21 cellular contexts compared by ENCODE assay signal in genomic region chr22:22930222-22930497, GRCh38. TPM values are rescaled to one million over a fixed set of nuclear protein-coding genes. Genes with fewer than 3 reads are reported as not detected.
"Had no signal": no experiment of that assay in that cellular context is flagged by ENCODE, and none has a peak within 500 bp of the region (broad histone marks: within the 10 kb centered on the region; RNA-seq: fewer than 3 reads in every experiment).

No MANE protein-coding gene starts in this region.

- H3K27ac Mint-ChIP-seq: activated CD4-positive, alpha-beta T cell treated with anti-CD3 and anti-CD28 coated beads for 36 hours; activated T-helper 1 cell treated with anti-CD3 and anti-CD28 coated beads, Interleukin-12 subunit alpha, Interleukin-12 subunit beta, Interleukin-2, Interleukin-4 antibody, amounts not matched to agents 30 ng/mL and 10 ng/mL and 1 ng/mL, durations not matched to agents 14 hours and 24 hours and 36 hours had no signal

- H3K36me3 ChIP-seq: ascending aorta, gastrocnemius medialis, heart right ventricle, lower lobe of right lung, pancreas, stomach, upper lobe of left lung, WERI-Rb-1 had no signal

- DNase-seq: activated CD4-positive, alpha-beta T cell treated with anti-CD3 and anti-CD28 coated beads for 36 hours; activated naive CD4-positive, alpha-beta T cell; dorsolateral prefrontal cortex; erythroblast; gastrocnemius medialis; heart right ventricle; left cardiac atrium; lower lobe of right lung; midbrain; pancreas; stomach; T-helper 1 cell; testis; upper lobe of left lung; WERI-Rb-1 had no signal

- H3K27me3 ChIP-seq: ascending aorta, gastrocnemius medialis, pancreas, testis, upper lobe of left lung had no signal

- H3K4me3 ChIP-seq: ascending aorta, dorsolateral prefrontal cortex, gastrocnemius medialis, heart right ventricle, lower lobe of right lung, pancreas, stomach, testis, upper lobe of left lung had no signal

- H3K27me3 Mint-ChIP-seq: activated CD4-positive, alpha-beta T cell treated with anti-CD3 and anti-CD28 coated beads for 36 hours had no signal

- H3K9me3 ChIP-seq: ascending aorta, gastrocnemius medialis, heart right ventricle, lower lobe of right lung, pancreas, stomach, testis, upper lobe of left lung had no signal

- H3K4me1 ChIP-seq: ascending aorta, gastrocnemius medialis, lower lobe of right lung, pancreas, stomach, testis had no signal

- H3K4me3 Mint-ChIP-seq: activated CD4-positive, alpha-beta T cell treated with anti-CD3 and anti-CD28 coated beads for 36 hours; activated T-helper 1 cell treated with anti-CD3 and anti-CD28 coated beads, Interleukin-12 subunit alpha, Interleukin-12 subunit beta, Interleukin-2, Interleukin-4 antibody, amounts not matched to agents 30 ng/mL and 10 ng/mL and 1 ng/mL, durations not matched to agents 14 hours and 24 hours and 36 hours had no signal

- ATAC-seq: activated CD4-positive, alpha-beta T cell treated with anti-CD3 and anti-CD28 coated beads for 36 hours; gastrocnemius medialis; heart right ventricle; left cardiac atrium; lower lobe of right lung; pancreas; sciatic nerve had no signal

- H3K9me3 Mint-ChIP-seq: activated T-helper 1 cell treated with anti-CD3 and anti-CD28 coated beads, Interleukin-12 subunit alpha, Interleukin-12 subunit beta, Interleukin-2, Interleukin-4 antibody, amounts not matched to agents 30 ng/mL and 10 ng/mL and 1 ng/mL, durations not matched to agents 14 hours and 24 hours and 36 hours had no signal

- H3K27ac ChIP-seq: ascending aorta, dorsolateral prefrontal cortex, gastrocnemius medialis, heart right ventricle, lower lobe of right lung, pancreas, testis, upper lobe of left lung, WERI-Rb-1 had no signal

RNA-seq across cellular contexts. Expression of gene IGLL5, which starts 42.5 kb away (rescaled TPM):
- total RNA-seq: activated CD4-positive, alpha-beta T cell treated with anti-CD3 and anti-CD28 coated beads for 36 hours; activated CD8-positive, alpha-beta memory T cell treated with anti-CD3 and anti-CD28 coated beads for 36 hours; activated T-helper 1 cell treated with anti-CD3 and anti-CD28 coated beads, Interleukin-12 subunit alpha, Interleukin-12 subunit beta, Interleukin-2, Interleukin-4 antibody, amounts not matched to agents 30 ng/mL and 10 ng/mL and 1 ng/mL, durations not matched to agents 14 hours and 24 hours and 36 hours; bronchial epithelial cell; myocyte had no signal
